16 cellular contexts compared by ENCODE assay signal in genomic region chr6:160945516-160946177, GRCh38.
"Had no signal": no experiment of that assay in that cellular context is flagged by ENCODE, and none has a peak within 500 bp of the region (broad histone marks: within the 10 kb centered on the region; RNA-seq: fewer than 3 reads in every experiment).

No MANE protein-coding gene starts in this region.

- H3K4me3 ChIP-seq: psoas muscle, smooth muscle cell, thoracic aorta, upper lobe of left lung had no signal

- H3K36me3 ChIP-seq: thoracic aorta, upper lobe of left lung, WERI-Rb-1 had no signal

- H3K4me2 ChIP-seq: smooth muscle cell had no signal

- H3K9me3 ChIP-seq: psoas muscle, thoracic aorta, upper lobe of left lung had no signal

- DNase-seq: activated CD4-positive, alpha-beta memory T cell treated with anti-CD3 and anti-CD28 coated beads for 36 hours; activated T-cell treated with anti-CD3 and anti-CD28 coated beads for 4 hours; cerebellar nuclear complex; effector CD8-positive, alpha-beta T cell; islet precursor cell; psoas muscle; right cardiac atrium; stimulated activated CD4-positive, alpha-beta T cell treated with anti-CD3 and anti-CD28 coated beads, Interleukin-4, amount 100 ng/mL, for 1 hour; SW 1271; T-helper 2 cell; upper lobe of left lung; WERI-Rb-1 had no signal

- H3K27me3 ChIP-seq: upper lobe of left lung had no signal

- H3K4me1 ChIP-seq: upper lobe of left lung had no signal

- ATAC-seq: left lobe of liver; psoas muscle; right cardiac atrium; stimulated activated effector memory CD8-positive, alpha-beta T cell treated with anti-CD3 and anti-CD28 coated beads, Interleukin-12 subunit alpha, Interleukin-12 subunit beta, amount 100 ng/mL, for 72 hours had no signal

- H3K27ac ChIP-seq: psoas muscle, thoracic aorta, upper lobe of left lung, WERI-Rb-1 had no signal
